In genomic region chr21:41768371-41769042, GRCh38 we compare ENCODE assay signal across 8 cellular contexts. TPM values are rescaled to one million over a fixed set of nuclear protein-coding genes. Genes with fewer than 3 reads are reported as not detected.
DNase-seq lines count a peak whose midpoint lies in the region; ATAC-seq and TF ChIP-seq lines count a peak whose summit lies in the region.

No MANE protein-coding gene starts in this region.

- CTCF ChIA-PET in HCT116 (lab: Charles Lee) = interaction anchor here (0.6 to 3.9 kb wide), 8 partner anchors 9 to 358 kb away, joined by 3 to 28 read pairs (median 3); no protein-coding TSS in a partner anchor

- H3K79me1 ChIP-seq in mesendoderm (ENCODE audit: low read length) = peaks cover 11% of the 10 kb centered on the region

- peak overlapping the region; percentile 80 for H2AFZ ChIP-seq in HCT116 (ENCODE audit: low read depth, low read length, poor library complexity, severe bottlenecking)

- ATAC-seq in HCT116 (peak; percentile 51), GM18511 (IDR thresholded peaks at IDR 0.05; ENCODE audit: unreplicated experiment) (no peak)

- TF ChIP-seq CTCF in BE2C (IDR thresholded peaks at IDR 0.05; ENCODE audit: low read depth, low read length) = peak; percentile 21; the same call in 1 of the 2 replicates
- TF ChIP-seq CTCF in HCT116 (IDR thresholded peaks at IDR 0.05 in 2 of 3, conservative IDR thresholded peaks at IDR 0.05 in 1 of 3; ENCODE audit: borderline replicate concordance in 1 of 3, insufficient read depth in 1 of 3, low read depth in 2 of 3, low read length in 2 of 3) = peak in 2 of 3 experiments; percentile 39 to 55; a peak in 4 of 6 replicates
- peak in 3 of 6 experiments; percentile 36 to 55 (median 55) for TF ChIP-seq CTCF in Peyer's patch (IDR thresholded peaks at IDR 0.05)

- H2AK5ac ChIP-seq in mesendoderm (ENCODE audit: low read length) = no peak overlapping the region

- H3K9me2 ChIP-seq in HCT116 (ENCODE audit: insufficient read depth) = no peaks in the 10 kb centered on the region

- H3K27ac ChIP-seq in HCT116 (ENCODE audit: low read depth, low read length) (no peak overlapping the region), Peyer's patch (peak overlapping the region in 3 of 4 donors; percentile 77 to 92 (median 86)), mesendoderm (ENCODE audit: low read depth, low read length) (no peak overlapping the region)

- H3K56ac ChIP-seq in mesendoderm (ENCODE audit: low read length) = no peak overlapping the region

- no CpG with 5 or more reads among the region's 18 CpGs for WGBS in mesendoderm (ENCODE audit: extremely low coverage, insufficient coverage, low lambda C conversion rate)

- POLR2A ChIA-PET in HCT116 (lab: Charles Lee) = interaction anchor here (0.9 to 1.5 kb wide), 4 partner anchors 9 to 156 kb away, joined by 4 to 5 read pairs (median 4); no protein-coding TSS in a partner anchor

- peak overlapping the region; percentile 94 for H3K4me2 ChIP-seq in HCT116 (ENCODE audit: low read length)
- H3K4me2 ChIP-seq in mesendoderm (ENCODE audit: low read length) = peak overlapping the region; percentile 28

- RAD21 ChIA-PET in HCT116 (lab: Charles Lee; ENCODE audit: low non-redundant PET in 1 of 2, low total read pairs in 2 of 2, uncharacterized antibody in 2 of 2, unreplicated experiment in 2 of 2) = interaction anchor here (1.5 to 2.5 kb wide), 2 partner anchors 156 kb away, joined by 3 to 13 read pairs; no protein-coding TSS in a partner anchor

- peak; percentile 52 for TF ChIP-seq RAD21 in HCT116 (IDR thresholded peaks at IDR 0.05; ENCODE audit: low read depth)

- no peak overlapping the region for H3K23ac ChIP-seq in mesendoderm (ENCODE audit: low read length)

- H3K27me3 ChIP-seq in BE2C (peaks cover 40% of the 10 kb centered on the region), HCT116 (ENCODE audit: insufficient read depth, low read length) (peaks cover 37% of the 10 kb centered on the region), Peyer's patch (peaks cover 0 to 22% of the 10 kb centered on the region in 2 donors), mesendoderm (ENCODE audit: insufficient read depth, low read length, poor library complexity) (peaks cover 2% of the 10 kb centered on the region)

- peaks cover 31% of the 10 kb centered on the region for H3K79me2 ChIP-seq in HCT116 (ENCODE audit: insufficient read depth, low read length)
- H3K79me2 ChIP-seq in mesendoderm (ENCODE audit: control insufficient read depth, insufficient read depth, low read length) = peaks cover 7% of the 10 kb centered on the region

- H3K9ac ChIP-seq in HCT116 (ENCODE audit: low read length) (peak overlapping the region; percentile 31), mesendoderm (ENCODE audit: low read length) (no peak overlapping the region)

- no peak overlapping the region for H3K4ac ChIP-seq in mesendoderm (ENCODE audit: low read depth, low read length)

- no peak overlapping the region for H2BK15ac ChIP-seq in mesendoderm (replicated peaks; ENCODE audit: low read depth)

- no peaks in the 10 kb centered on the region for H3K9me3 ChIP-seq in BE2C
- H3K9me3 ChIP-seq in HCT116 (ENCODE audit: control insufficient read depth in 1 of 2, insufficient read depth in 1 of 2, low read depth in 1 of 2, low read length in 2 of 2) = no peaks in the 10 kb centered on the region
- no peaks in the 10 kb centered on the region for H3K9me3 ChIP-seq in Peyer's patch

- no peak overlapping the region for H2BK120ac ChIP-seq in mesendoderm (ENCODE audit: low read depth, low read length)

- no peak overlapping the region for H4K8ac ChIP-seq in mesendoderm (ENCODE audit: low read depth, low read length)

- no peak overlapping the region for H4K5ac ChIP-seq in mesendoderm (ENCODE audit: low read length)

- H2BK5ac ChIP-seq in mesendoderm (ENCODE audit: low read length) = no peak overlapping the region

- H3K36me3 ChIP-seq in BE2C (no peaks in the 10 kb centered on the region), HCT116 (ENCODE audit: control insufficient read depth in 1 of 2, insufficient read depth in 2 of 2, low read length in 2 of 2) (no peaks in the 10 kb centered on the region; a peak in 1 of 4 replicates), Peyer's patch (no peaks in the 10 kb centered on the region), mesendoderm (ENCODE audit: control insufficient read depth, insufficient read depth, low read length) (no peaks in the 10 kb centered on the region)

- TF ChIP-seq POLR2A in HCT116 (IDR thresholded peaks at IDR 0.05; ENCODE audit: borderline replicate concordance, extremely low read depth, insufficient read depth, insufficient read length) (no peak), Peyer's patch (IDR thresholded peaks at IDR 0.05) (peak; percentile 69 to 75)

- H3K4me1 ChIP-seq in BE2C (no peaks in the 10 kb centered on the region), HCT116 (ENCODE audit: control insufficient read depth in 1 of 2, insufficient read depth in 2 of 2, low read length in 2 of 2) (peaks cover 33 to 39% of the 10 kb centered on the region in 2 experiments), Peyer's patch (peaks cover 0 to 42% (median 12%) of the 10 kb centered on the region in 4 donors), mesendoderm (ENCODE audit: control insufficient read depth, low read depth, low read length) (peaks cover 2% of the 10 kb centered on the region)

- no peak overlapping the region for H3K18ac ChIP-seq in mesendoderm (ENCODE audit: low read length)

- H3K4me3 ChIP-seq in BE2C (ENCODE audit: low read depth, low read length) (no peak overlapping the region), HCT116 (replicated peaks in 1 of 2; ENCODE audit: low read depth in 1 of 2, low read length in 2 of 2) (peak overlapping the region; percentile 74 to 81), Peyer's patch (peak overlapping the region in 2 of 4 donors; percentile 49 to 84), mesendoderm (ENCODE audit: low read length) (no peak overlapping the region)

- H4K20me1 ChIP-seq in HCT116 (ENCODE audit: insufficient read depth) = no peaks in the 10 kb centered on the region

- intact Hi-C loops in HCT116 (cut with micrococcal nuclease) = loop anchor here (5.0 kb wide), 1 partner anchor 91 kb away; no protein-coding TSS in a partner anchor

- no TSS peak for BruUV-seq in HCT116 (replicated peaks; lab: Mats Ljungman, UMichigan)

- DNase-seq in BE2C = no peak
- peak; percentile 32 for DNase-seq in HCT116 (ENCODE audit: low read depth, low spot score)
- peak; percentile 20 to 90 (median 89) for DNase-seq in Peyer's patch
- peak; percentile 15 for DNase-seq in central memory CD4-positive, alpha-beta T cell
- peak; percentile 92 for DNase-seq in mesendoderm
- DNase-seq in AML-193 (lab: John Stamatoyannopoulos, UW) = no peak
- DNase-seq in SK-N-DZ (ENCODE audit: low spot score) = no peak

TF ChIP-seq in HCT116, 20 proteins besides CTCF, POLR2A, EP300 and RAD21:
- TF ChIP-seq POLR2AphosphoS5 (IDR thresholded peaks at IDR 0.05; ENCODE audit: low read depth, low read length) (no peak), TCF7L2 (IDR thresholded peaks at IDR 0.05; ENCODE audit: borderline replicate concordance, extremely low read depth, insufficient read depth, insufficient read length) (peak; percentile 32), CBX3 (IDR thresholded peaks at IDR 0.05; ENCODE audit: low read depth) (no peak), SP1 (IDR thresholded peaks at IDR 0.05; ENCODE audit: low read depth) (peak; percentile 17; the same call in 1 of the 2 replicates), FOSL1 (IDR thresholded peaks at IDR 0.05; ENCODE audit: low read depth) (peak; percentile 35; the same call in 1 of the 2 replicates)
TF ChIP-seq in HCT116: peak in this region for 3.

RNA-seq across cellular contexts. Expression of gene RIPK4, which starts 1.7 kb away (rescaled TPM):
- polyA plus RNA-seq in BE2C (2012; ENCODE audit: insufficient read depth, insufficient read length, low read depth) = not detected
- total RNA-seq in HCT116 (2021; ENCODE audit: unreplicated experiment) (9.9 TPM), Peyer's patch (10 to 100 TPM in 3 of 4 donors, 1 to 10 TPM in 1; 5.0 to 62.5 (median 31.3) TPM)
- 8.2 and 11.1 TPM in 2 replicates for polyA plus RNA-seq in HCT116 (2012)
- 1.7 TPM for polyA plus RNA-seq in mesendoderm (2013, experiment 1 of 2)
- polyA plus RNA-seq in mesendoderm (2013, experiment 2 of 2) = 1.7 TPM
- polyA plus RNA-seq in SK-N-DZ (2014; cell fraction: cytosol; rRNA removed) = not detected in 2 replicates
- not detected in 2 replicates for polyA plus RNA-seq in SK-N-DZ (2014; cell fraction: nucleus; rRNA removed)

Comparison
In these comparisons a context has a peak if more than half of its experiments do, and no peak if none do; other contexts are left out.
1. DNase-seq: peak in HCT116 (single experiment), Peyer's patch (3 of 3), central memory CD4-positive, alpha-beta T cell (single experiment) and mesendoderm (single experiment); none in BE2C (single experiment), AML-193 (0 of 2) and SK-N-DZ (single experiment).
2. H3K4me3 ChIP-seq: peak in HCT116 (2 of 2); none in BE2C (single experiment) and mesendoderm (single experiment).
3. H3K27ac ChIP-seq: peak in Peyer's patch (3 of 4); none in HCT116 (single experiment) and mesendoderm (single experiment).